ENCODE assay signal across 1 cellular context in the genomic region with DNA sequence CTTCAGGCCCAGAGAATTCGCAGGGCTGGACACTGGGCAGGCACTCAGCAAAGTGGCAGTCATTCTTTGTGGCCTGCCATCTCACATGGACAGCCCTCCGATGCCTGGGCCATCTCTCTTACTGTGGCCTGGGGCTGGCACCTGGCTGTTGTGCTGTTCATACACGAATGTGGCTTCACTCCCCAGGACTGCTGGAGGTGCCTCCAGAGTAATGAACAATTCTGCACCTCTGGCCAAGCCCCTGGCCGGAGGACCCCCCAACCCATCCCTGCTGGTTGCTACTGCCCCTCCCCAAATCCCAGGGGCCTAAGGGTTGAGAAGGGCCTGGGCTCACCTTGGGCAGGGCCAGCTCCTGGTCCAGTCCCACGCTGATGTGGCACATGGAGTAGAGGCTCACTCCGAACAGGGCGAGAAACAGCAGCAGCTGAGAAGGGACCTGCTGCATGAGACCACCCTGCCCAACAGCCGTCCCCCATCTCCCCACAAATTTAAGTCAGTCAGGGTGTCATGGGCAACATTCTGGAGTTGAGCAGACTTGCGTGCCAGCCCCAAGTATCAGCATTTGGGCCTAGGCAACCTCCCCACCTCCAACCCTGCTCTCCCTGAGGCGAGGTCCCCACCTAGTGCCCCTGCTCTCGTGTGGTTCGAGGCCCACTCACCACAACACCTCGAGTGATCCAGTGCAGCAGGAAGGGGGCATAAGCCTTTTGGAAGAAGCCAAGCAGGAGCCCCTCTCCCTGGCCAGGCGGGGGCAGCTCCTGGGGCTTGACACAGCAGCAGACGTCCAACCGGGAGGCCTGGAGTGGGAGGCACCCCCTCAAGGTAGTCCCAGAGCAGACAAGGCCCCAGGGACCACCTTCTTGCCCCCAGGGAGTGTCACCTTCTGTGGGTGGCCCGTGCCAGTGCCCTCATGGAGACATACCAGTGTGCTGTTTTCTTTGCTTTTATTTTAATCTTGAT.
TF ChIP-seq lines count a peak whose summit lies in the region.

No MANE protein-coding gene starts in this region.

TF ChIP-seq in IMR-90, 13 proteins besides CTCF, POLR2A, EP300 and RAD21 (continued from another document):
- TF ChIP-seq MAFK (IDR thresholded peaks at IDR 0.05; ENCODE audit: low read depth, low read length): no peak
- no peak for TF ChIP-seq FOS (IDR thresholded peaks at IDR 0.05; ENCODE audit: low read depth, low read length)
